In the genomic region with DNA sequence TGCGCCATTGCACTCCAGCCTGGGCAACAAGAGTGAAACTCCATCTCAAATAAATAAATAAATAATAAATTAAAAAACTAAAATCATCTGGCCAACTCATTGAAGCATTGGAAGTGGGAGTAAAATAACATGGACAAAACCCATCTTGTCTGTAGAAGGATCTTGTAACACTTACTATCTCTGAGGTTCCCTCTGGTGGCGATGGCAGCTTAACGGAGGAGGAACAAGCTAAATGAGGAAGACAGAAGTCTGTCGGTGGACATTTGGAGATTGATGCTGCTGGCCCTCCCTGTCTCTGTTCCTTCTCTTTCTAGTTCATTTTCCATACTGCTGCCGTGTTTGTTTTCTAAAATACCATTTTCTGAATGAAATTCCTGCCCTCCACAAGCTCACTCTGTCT, we compare ENCODE assay signal across 2 cellular contexts.
TF ChIP-seq lines count a peak whose summit lies in the region.

No MANE protein-coding gene starts in this region.

TF ChIP-seq in SK-N-SH, 30 proteins besides CTCF, POLR2A, EP300 and RAD21 (continued from another document):
- no peak for TF ChIP-seq NFIC (IDR thresholded peaks at IDR 0.05; ENCODE audit: borderline replicate concordance)
- TF ChIP-seq, protein P1, sequence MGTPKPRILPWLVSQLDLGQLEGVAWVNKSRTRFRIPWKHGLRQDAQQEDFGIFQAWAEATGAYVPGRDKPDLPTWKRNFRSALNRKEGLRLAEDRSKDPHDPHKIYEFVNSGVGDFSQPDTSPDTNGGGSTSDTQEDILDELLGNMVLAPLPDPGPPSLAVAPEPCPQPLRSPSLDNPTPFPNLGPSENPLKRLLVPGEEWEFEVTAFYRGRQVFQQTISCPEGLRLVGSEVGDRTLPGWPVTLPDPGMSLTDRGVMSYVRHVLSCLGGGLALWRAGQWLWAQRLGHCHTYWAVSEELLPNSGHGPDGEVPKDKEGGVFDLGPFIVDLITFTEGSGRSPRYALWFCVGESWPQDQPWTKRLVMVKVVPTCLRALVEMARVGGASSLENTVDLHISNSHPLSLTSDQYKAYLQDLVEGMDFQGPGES (IDR thresholded peaks at IDR 0.05; ENCODE audit: low read depth, low read length) = no peak
- TF ChIP-seq RCOR1 (IDR thresholded peaks at IDR 0.05; ENCODE audit: low read length) = no peak
- no peak for TF ChIP-seq JUND (IDR thresholded peaks at IDR 0.05)

TF ChIP-seq in SK-N-SH treated with all-trans-retinoic acid at 6 μM for 48 hours, 23 proteins besides CTCF, POLR2A, EP300 and RAD21 (continued from another document):
- TF ChIP-seq, protein P2, sequence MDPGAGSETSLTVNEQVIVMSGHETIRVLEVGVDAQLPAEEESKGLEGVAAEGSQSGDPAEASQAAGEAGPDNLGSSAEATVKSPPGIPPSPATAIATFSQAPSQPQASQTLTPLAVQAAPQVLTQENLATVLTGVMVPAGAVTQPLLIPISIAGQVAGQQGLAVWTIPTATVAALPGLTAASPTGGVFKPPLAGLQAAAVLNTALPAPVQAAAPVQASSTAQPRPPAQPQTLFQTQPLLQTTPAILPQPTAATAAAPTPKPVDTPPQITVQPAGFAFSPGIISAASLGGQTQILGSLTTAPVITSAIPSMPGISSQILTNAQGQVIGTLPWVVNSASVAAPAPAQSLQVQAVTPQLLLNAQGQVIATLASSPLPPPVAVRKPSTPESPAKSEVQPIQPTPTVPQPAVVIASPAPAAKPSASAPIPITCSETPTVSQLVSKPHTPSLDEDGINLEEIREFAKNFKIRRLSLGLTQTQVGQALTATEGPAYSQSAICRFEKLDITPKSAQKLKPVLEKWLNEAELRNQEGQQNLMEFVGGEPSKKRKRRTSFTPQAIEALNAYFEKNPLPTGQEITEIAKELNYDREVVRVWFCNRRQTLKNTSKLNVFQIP (CRISPR knock-in tag; IDR thresholded peaks at IDR 0.05; ENCODE audit: borderline replicate concordance, low read depth) = no peak
- TF ChIP-seq ARNTL (CRISPR knock-in tag; IDR thresholded peaks at IDR 0.05; ENCODE audit: borderline replicate concordance, low read depth) = no peak
- no peak for TF ChIP-seq ZC3H10 (CRISPR knock-in tag; IDR thresholded peaks at IDR 0.05)
- TF ChIP-seq ZFP30 (CRISPR knock-in tag; IDR thresholded peaks at IDR 0.05) = no peak
- no peak for TF ChIP-seq ZNF8 (CRISPR knock-in tag; IDR thresholded peaks at IDR 0.05)
- no peak for TF ChIP-seq BACH2 (CRISPR knock-in tag; IDR thresholded peaks at IDR 0.05; ENCODE audit: borderline replicate concordance)
- no peak for TF ChIP-seq CREB5 (CRISPR knock-in tag; IDR thresholded peaks at IDR 0.05; ENCODE audit: low read depth)
- TF ChIP-seq ZNF565 (CRISPR knock-in tag; conservative IDR thresholded peaks at IDR 0.05; ENCODE audit: low read depth) = no peak
- TF ChIP-seq ZNF70 (CRISPR knock-in tag; IDR thresholded peaks at IDR 0.05) = no peak
- TF ChIP-seq OSR1 (CRISPR knock-in tag; IDR thresholded peaks at IDR 0.05) = no peak
- no peak for TF ChIP-seq RARB (CRISPR knock-in tag; IDR thresholded peaks at IDR 0.05)
